ENCODE assay signal across 8 cellular contexts in genomic region chr1:150764617-150765090, GRCh38. TPM values are rescaled to one million over a fixed set of nuclear protein-coding genes. Genes with fewer than 3 reads are reported as not detected.
DNase-seq lines count a peak whose midpoint lies in the region; ATAC-seq and TF ChIP-seq lines count a peak whose summit lies in the region.

No MANE protein-coding gene starts in this region.

- no peak for TF ChIP-seq CTCF in GM12865 (IDR thresholded peaks at IDR 0.05; ENCODE audit: insufficient read depth, low read depth, low read length, missing control alignments)
- TF ChIP-seq CTCF in Panc1 (IDR thresholded peaks at IDR 0.05) = no peak

- H3K27me3 ChIP-seq in Panc1 (ENCODE audit: control insufficient read depth, insufficient read depth, low read length) = no peaks in the 10 kb centered on the region

- no peaks in the 10 kb centered on the region for H3K36me3 ChIP-seq in Panc1 (ENCODE audit: control insufficient read depth, insufficient read depth, low read length)

- peak; percentile 72; the same call in 1 of the 2 replicates for ATAC-seq in Panc1
- peak; percentile 35 for ATAC-seq in esophagus mucosa
- ATAC-seq in HG02852 (IDR thresholded peaks at IDR 0.05; ENCODE audit: unreplicated experiment) = no peak

- no TSS peak for BruUV-seq in Panc1 (replicated peaks; lab: Mats Ljungman, UMichigan)

- in situ Hi-C loops in Panc1 (cut with HindIII; ENCODE audit: low pct_unique_long_range_greater_than_20kb, low sequenced_read_pairs) = no loop called here

- POLR2A ChIA-PET in Panc1 (lab: Charles Lee) = no interaction called here

- H3K9me3 ChIP-seq in Panc1 (ENCODE audit: control insufficient read depth, insufficient read depth, low read depth, low read length) = 0 out of 2 replicates have a peak, but pooled peaks cover 3% of the 10 kb centered on the region

- CTCF ChIA-PET in Panc1 (lab: Charles Lee) = interaction anchor here (1.0 kb wide), 1 partner anchor 335 kb away, joined by 9 read pairs; no protein-coding TSS in a partner anchor

- DNase-seq in GM12865 (ENCODE audit: low read depth) (peak; percentile 65), Panc1 (ENCODE audit: low read depth, low spot score) (no peak), skeletal muscle cell (ENCODE audit: low read depth) (peak; percentile 50), iPS-NIHi7 (ENCODE audit: extremely low spot score) (no peak), midbrain (lab: John Stamatoyannopoulos, UW) (no peak), activated gamma-delta T cell (lab: John Stamatoyannopoulos, UW) (no peak)

- H3K27ac ChIP-seq in Panc1 (ENCODE audit: low read length) = no peak overlapping the region; the same call in 1 of the 2 replicates

- intact Hi-C loops in Panc1 (cut with micrococcal nuclease; ENCODE audit: unreplicated experiment) = no loop called here

- H3K4me3 ChIP-seq in GM12865 (ENCODE audit: low read depth, low read length) = peak overlapping the region; percentile 94
- H3K4me3 ChIP-seq in Panc1 (ENCODE audit: low read depth in 2 of 2, low read length in 2 of 2) = no peak overlapping the region
- H3K4me3 ChIP-seq in skeletal muscle cell (ENCODE audit: low read depth, low read length) = no peak overlapping the region

- H3K4me1 ChIP-seq in Panc1 (ENCODE audit: control insufficient read depth, insufficient read depth, low read length) = no peaks in the 10 kb centered on the region; the same call in 1 of the 2 replicates

RNA-seq across cellular contexts. Expression of gene CTSS, which starts 0.9 kb away (rescaled TPM):
- total RNA-seq in Panc1 (2021; ENCODE audit: unreplicated experiment) (5.1 TPM), esophagus mucosa (19.6 TPM)
- 0.42 TPM for polyA plus RNA-seq in Panc1 (2012; ENCODE audit: insufficient read length)

RNA-seq across cellular contexts. Expression of gene CTSK, which starts 43.4 kb away (rescaled TPM):
- total RNA-seq in Panc1 (2021; ENCODE audit: unreplicated experiment) = 4.4 TPM
- polyA plus RNA-seq in Panc1 (2012; ENCODE audit: insufficient read length) = 2.4 TPM
- 7.7 TPM for total RNA-seq in esophagus mucosa

RNA-seq across cellular contexts. Expression of gene HORMAD1, which starts 44.0 kb away (rescaled TPM):
- total RNA-seq in Panc1 (2021; ENCODE audit: unreplicated experiment) (not detected), esophagus mucosa (11.1 TPM)
- polyA plus RNA-seq in Panc1 (2012; ENCODE audit: insufficient read length) = not detected

Comparison
In these comparisons a context has a peak if more than half of its experiments do, and no peak if none do; other contexts are left out.
1. DNase-seq: peak in GM12865 (single experiment) and skeletal muscle cell (single experiment); none in Panc1 (single experiment), iPS-NIHi7 (single experiment), midbrain (single experiment) and activated gamma-delta T cell (single experiment).
2. RNA of gene HORMAD1, which starts 44.0 kb away (total RNA-seq): 11.1 TPM in esophagus mucosa (single experiment); not detected in Panc1 (single experiment); every median in the first group is over 10 times any median in the second.